In the genomic region with DNA sequence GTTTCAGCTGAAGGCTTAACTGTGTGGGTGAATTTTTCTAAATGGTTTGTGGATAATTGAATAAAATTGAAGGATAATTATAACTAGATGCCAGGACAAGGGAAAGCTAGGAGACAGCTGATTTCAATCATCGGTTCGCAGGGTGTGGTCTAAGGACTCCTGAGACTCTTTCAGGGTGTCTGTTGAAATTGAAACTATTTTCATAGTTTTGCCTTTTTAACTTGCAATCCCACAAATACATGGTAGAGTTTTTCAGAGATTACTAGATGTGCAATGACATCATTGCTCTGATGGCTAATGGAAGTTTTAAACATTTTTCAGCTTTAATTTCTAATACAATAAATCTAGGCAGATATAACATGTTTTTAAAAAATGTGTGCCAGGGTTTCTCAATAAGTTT, we compare ENCODE assay signal across 20 cellular contexts. TPM values are rescaled to one million over a fixed set of nuclear protein-coding genes. Genes with fewer than 3 reads are reported as not detected.
A peak's percentile ranks its signal among the peaks of the same experiment; 100 is the strongest.
DNase-seq lines count a peak whose midpoint lies in the region; ATAC-seq, FAIRE-seq and TF ChIP-seq lines count a peak whose summit lies in the region.
"Had no signal": no experiment of that assay in that cellular context is flagged by ENCODE, and none has a peak within 500 bp of the region (broad histone marks: within the 10 kb centered on the region; RNA-seq: fewer than 3 reads in every experiment).

No MANE protein-coding gene starts in this region.

- peak; percentile 44 for ATAC-seq in GM18511 (IDR thresholded peaks at IDR 0.05; ENCODE audit: unreplicated experiment)
- ATAC-seq in GM21619 (IDR thresholded peaks at IDR 0.05; ENCODE audit: unreplicated experiment) = peak; percentile 43
- peak; percentile 38 for ATAC-seq in HG03565 (IDR thresholded peaks at IDR 0.05; ENCODE audit: unreplicated experiment)
- no peak for ATAC-seq in naive thymus-derived CD4-positive, alpha-beta T cell
- no peak for ATAC-seq in HG02623 (IDR thresholded peaks at IDR 0.05; ENCODE audit: unreplicated experiment)
- ATAC-seq: PC-3 had no signal

- H3K4me1 ChIP-seq in kidney (ENCODE audit: control insufficient read depth in 1 of 2, insufficient read depth in 1 of 2, low read depth in 1 of 2, low read length in 2 of 2) = no peaks in the 10 kb centered on the region
- H3K4me1 ChIP-seq in naive thymus-derived CD4-positive, alpha-beta T cell (ENCODE audit: control insufficient read depth in 2 of 2, insufficient read depth in 2 of 2, low read length in 2 of 2) = no peaks in the 10 kb centered on the region
- H3K4me1 ChIP-seq: uterus had no signal

- H3K36me3 ChIP-seq in kidney (ENCODE audit: control insufficient read depth in 1 of 2, insufficient read depth in 2 of 2, low read length in 2 of 2) = no peaks in the 10 kb centered on the region
- peaks cover 0 to 3% (median 3%) of the 10 kb centered on the region in 3 experiments for H3K36me3 ChIP-seq in naive thymus-derived CD4-positive, alpha-beta T cell (ENCODE audit: control insufficient read depth in 2 of 3, insufficient read depth in 3 of 3, low read length in 3 of 3)
- H3K36me3 ChIP-seq: neural progenitor cell, uterus had no signal

- DNase-seq in fibroblast of the aortic adventitia (ENCODE audit: low read depth) = peak; percentile 34
- no peak for DNase-seq in kidney
- DNase-seq in COLO668 (lab: John Stamatoyannopoulos, UW; ENCODE audit: unreplicated experiment) = no peak
- no peak for DNase-seq in naive thymus-derived CD4-positive, alpha-beta T cell
- DNase-seq: activated CD4-positive, alpha-beta T cell treated with anti-CD3 and anti-CD28 coated beads for 48 hours; amniotic stem cell; C1 segment of cervical spinal cord; cortex of kidney; DMS79; NCI-H1436; NCI-H446 treated with DMSO at 0.1 percent for 48 hours; PC-3; stimulated activated naive CD4-positive, alpha-beta T cell; uterus had no signal

- H3K4me3 Mint-ChIP-seq in naive thymus-derived CD4-positive, alpha-beta T cell = no peak overlapping the region
- H3K4me3 Mint-ChIP-seq: neural progenitor cell had no signal

- no peak for TF ChIP-seq CTCF in fibroblast of the aortic adventitia (IDR thresholded peaks at IDR 0.05; ENCODE audit: insufficient read depth, low read length)
- no peak for TF ChIP-seq CTCF in kidney (IDR thresholded peaks at IDR 0.05; ENCODE audit: borderline replicate concordance, extremely low read depth, insufficient read depth)

- CTCF ChIA-PET in naive thymus-derived CD4-positive, alpha-beta T cell (lab: Charles Lee) = no interaction called here

- no peak overlapping the region for H3K9ac ChIP-seq in kidney (ENCODE audit: low read length in 2 of 2)
- H3K9ac ChIP-seq: neural progenitor cell had no signal

- intact Hi-C loops in kidney (cut with DNase I) = no loop called here
- intact Hi-C loops in naive thymus-derived CD4-positive, alpha-beta T cell (cut with micrococcal nuclease) = no loop called here

- peaks cover 21 to 60% (median 44%) of the 10 kb centered on the region in 5 donors for H3K36me3 Mint-ChIP-seq in naive thymus-derived CD4-positive, alpha-beta T cell

- H3K9me3 ChIP-seq in kidney (ENCODE audit: control insufficient read depth in 1 of 2, low read length in 2 of 2) = no peaks in the 10 kb centered on the region
- no peaks in the 10 kb centered on the region for H3K9me3 ChIP-seq in naive thymus-derived CD4-positive, alpha-beta T cell (ENCODE audit: control insufficient read depth in 2 of 3, low read length in 3 of 3)
- H3K9me3 ChIP-seq: uterus had no signal

- H3K4me3 ChIP-seq in fibroblast of the aortic adventitia (ENCODE audit: low read depth, low read length) = no peak overlapping the region
- H3K4me3 ChIP-seq in kidney (ENCODE audit: low read length in 2 of 2) = no peak overlapping the region
- no peak overlapping the region for H3K4me3 ChIP-seq in naive thymus-derived CD4-positive, alpha-beta T cell (ENCODE audit: low read length)
- H3K4me3 ChIP-seq: lung, neural progenitor cell, uterus had no signal

- H3K27ac ChIP-seq in kidney (ENCODE audit: low read depth in 2 of 2, low read length in 2 of 2) = no peak overlapping the region
- no peak overlapping the region for H3K27ac ChIP-seq in naive thymus-derived CD4-positive, alpha-beta T cell (ENCODE audit: low read depth, low read length)
- H3K27ac ChIP-seq: neural progenitor cell had no signal

- peaks cover 11 to 50% (median 32%) of the 10 kb centered on the region in 7 donors for H3K4me1 Mint-ChIP-seq in naive thymus-derived CD4-positive, alpha-beta T cell
- H3K4me1 Mint-ChIP-seq: neural progenitor cell had no signal

- H3K27me3 ChIP-seq in naive thymus-derived CD4-positive, alpha-beta T cell (ENCODE audit: control insufficient read depth in 2 of 2, insufficient read depth in 2 of 2, low read length in 2 of 2) = no peaks in the 10 kb centered on the region
- H3K27me3 ChIP-seq: neural progenitor cell, uterus had no signal

- no peaks in the 10 kb centered on the region for H3K27me3 Mint-ChIP-seq in naive thymus-derived CD4-positive, alpha-beta T cell

- no peaks in the 10 kb centered on the region for H3K9me3 Mint-ChIP-seq in naive thymus-derived CD4-positive, alpha-beta T cell
- H3K9me3 Mint-ChIP-seq: neural progenitor cell had no signal

- no peak for FAIRE-seq in kidney (lab: Jason Lieb, UNC)

- POLR2A ChIA-PET in naive thymus-derived CD4-positive, alpha-beta T cell (lab: Charles Lee) = no interaction called here

- H3K27ac Mint-ChIP-seq in naive thymus-derived CD4-positive, alpha-beta T cell = peak overlapping the region in 3 of 9 donors; percentile 1 to 43 (median 2)
- H3K27ac Mint-ChIP-seq: neural progenitor cell had no signal

RNA-seq across cellular contexts. Expression of a gene that starts 18.5 kb away (rescaled TPM):
- total RNA-seq in fibroblast of the aortic adventitia (ENCODE audit: low replicate concordance) (31.8 and 71.7 TPM in 2 replicates), kidney (17.1 TPM)
- 11.5 TPM for polyA plus RNA-seq in kidney (ENCODE audit: insufficient read depth, low read depth, low replicate concordance)
- 10 to 100 TPM in 3 of 5 experiments, 1 to 10 TPM in 2; 6.8 to 14.6 (median 12.9) TPM for total RNA-seq in naive thymus-derived CD4-positive, alpha-beta T cell
- polyA plus RNA-seq in naive thymus-derived CD4-positive, alpha-beta T cell = 10 to 100 TPM in 1 of 2 donors, 1 to 10 TPM in 1; 7.9 to 11.2 TPM

Comparison
In these comparisons a context has a peak if more than half of its experiments do, and no peak if none do; other contexts are left out.
1. ATAC-seq: peak in GM18511 (single experiment), GM21619 (single experiment) and HG03565 (single experiment); none in naive thymus-derived CD4-positive, alpha-beta T cell (single experiment) and HG02623 (single experiment).